Comparison of ENCODE assay signal across 8 cellular contexts in the genomic region with DNA sequence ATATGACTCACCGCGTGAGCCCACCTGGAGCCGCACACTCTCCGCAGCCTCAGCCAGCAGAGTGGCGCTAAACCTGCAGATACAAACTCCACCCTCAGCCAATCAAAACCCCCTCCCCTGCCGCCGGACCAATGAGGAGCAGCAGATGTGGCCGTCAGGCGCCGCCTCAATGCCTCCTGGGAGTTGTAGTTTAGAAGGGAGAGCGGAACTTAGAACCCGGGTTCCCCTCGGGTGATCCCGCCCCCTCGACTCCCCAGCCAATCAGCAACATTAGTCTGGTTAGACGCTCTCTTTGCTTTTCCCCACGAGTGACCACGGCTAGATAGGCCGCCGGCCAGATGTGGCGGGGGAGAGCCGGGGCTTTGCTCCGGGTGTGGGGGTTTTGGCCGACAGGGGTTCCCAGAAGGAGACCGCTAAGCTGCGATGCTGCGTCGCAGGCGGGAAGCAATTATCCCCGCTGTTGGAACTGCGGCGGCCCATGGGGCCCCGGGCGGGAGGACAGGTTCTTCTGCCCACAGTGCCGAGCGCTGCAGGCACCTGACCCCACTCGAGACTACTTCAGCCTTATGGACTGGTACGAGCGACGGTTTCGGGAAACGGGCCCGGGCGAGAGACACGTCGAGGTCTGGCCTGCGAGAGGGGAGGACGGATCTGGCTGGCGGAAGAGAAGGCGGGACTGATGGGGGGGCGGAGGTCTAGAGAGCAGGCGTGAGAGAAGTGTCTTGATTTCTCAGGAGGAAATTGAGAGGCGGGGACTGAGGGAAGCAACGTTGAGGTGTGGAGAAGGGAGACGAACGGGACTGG. TPM values are rescaled to one million over a fixed set of nuclear protein-coding genes. Genes with fewer than 3 reads are reported as not detected.
DNase-seq lines count a peak whose midpoint lies in the region; ATAC-seq and TF ChIP-seq lines count a peak whose summit lies in the region.

A gene (minus strand): TSS at position 63 of the 804 bp plus-strand sequence. CDS start 7,099 bp downstream, outside the sequence.
A gene with protein sequence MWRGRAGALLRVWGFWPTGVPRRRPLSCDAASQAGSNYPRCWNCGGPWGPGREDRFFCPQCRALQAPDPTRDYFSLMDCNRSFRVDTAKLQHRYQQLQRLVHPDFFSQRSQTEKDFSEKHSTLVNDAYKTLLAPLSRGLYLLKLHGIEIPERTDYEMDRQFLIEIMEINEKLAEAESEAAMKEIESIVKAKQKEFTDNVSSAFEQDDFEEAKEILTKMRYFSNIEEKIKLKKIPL (plus strand): TSS at position 282 of the 804 bp plus-strand sequence. CDS start 57 bp downstream, at position 339.

- DNase-seq in NCI-H748 treated with DMSO at 0.1 percent for 48 hours (lab: John Stamatoyannopoulos, UW) (peak; percentile 86), dermis blood vessel endothelial cell (peak; percentile 100), left lung (peak; percentile 95 to 99)
- peak; percentile 97 for DNase-seq in activated CD4-positive, alpha-beta T cell treated with anti-CD3 and anti-CD28 coated beads, Interleukin-2, amount 50 U/mL, for 4 hours
- DNase-seq in stimulated activated CD4-positive, alpha-beta T cell treated with anti-CD3 and anti-CD28 coated beads, Interleukin-2, amount 100 ng/mL, for 48 hours, result peak; percentile 90 to 93

- H3K9me3 ChIP-seq in left lung, result no peaks in the 10 kb centered on the region

- H3K4me1 ChIP-seq in left lung, result peaks cover 14 to 23% of the 10 kb centered on the region in 2 donors

- H3K36me3 ChIP-seq in left lung, result peaks cover 0 to 40% of the 10 kb centered on the region in 2 donors

- ATAC-seq in GM19372 (IDR thresholded peaks at IDR 0.05; ENCODE audit: low read depth, unreplicated experiment), result peak; percentile 89
- ATAC-seq in HG03558 (IDR thresholded peaks at IDR 0.05; ENCODE audit: extremely low read depth, unreplicated experiment), result peak; percentile 82
- ATAC-seq in left lung, result peak; percentile 97

- TF ChIP-seq CTCF in C4-2B (conservative IDR thresholded peaks at IDR 0.05), result no peak; the same call in 1 of the 2 replicates
- TF ChIP-seq CTCF in left lung (IDR thresholded peaks at IDR 0.05), result no peak

- H3K27me3 ChIP-seq in left lung, result no peaks in the 10 kb centered on the region

- peak within 1 kb of the TSS; percentile 93 to 98 for H3K4me3 ChIP-seq in left lung

- H3K27ac ChIP-seq in C4-2B (peak within 1 kb of the TSS; percentile 85), left lung (peak within 1 kb of the TSS; percentile 97 to 99)

- intact Hi-C loops in left lung (cut with DNase I), result no loop called here

RNA-seq across cellular contexts. Expression of the first gene that starts in this region (rescaled TPM):
- 14.8 and 15.7 TPM in 2 replicates for total RNA-seq in dermis blood vessel endothelial cell
- 10 to 100 TPM; 12.5 to 27.1 TPM for total RNA-seq in left lung

RNA-seq across cellular contexts. Expression of the second gene that starts in this region (rescaled TPM):
- total RNA-seq in dermis blood vessel endothelial cell (12.5 and 19.9 TPM in 2 replicates), left lung (10 to 100 TPM; 11.6 to 12.1 TPM)

Comparison
In these comparisons a context has a peak if more than half of its experiments do, and no peak if none do; other contexts are left out.
1. Peak in every context shown above with its lines: DNase-seq, ATAC-seq, H3K4me3 ChIP-seq and H3K27ac ChIP-seq.